ENCODE assay signal across 8 cellular contexts in genomic region chr2:156437876-156438410, GRCh38. TPM values are rescaled to one million over a fixed set of nuclear protein-coding genes. Genes with fewer than 3 reads are reported as not detected.
DNase-seq lines count a peak whose midpoint lies in the region; ATAC-seq and TF ChIP-seq lines count a peak whose summit lies in the region.
"Had no signal": no experiment of that assay in that cellular context is flagged by ENCODE, and none has a peak within 500 bp of the region (broad histone marks: within the 10 kb centered on the region; RNA-seq: fewer than 3 reads in every experiment).

No MANE protein-coding gene starts in this region.

- peaks cover 55% of the 10 kb centered on the region for H3K4me1 Mint-ChIP-seq in HFFc6 (ENCODE audit: low read depth)
- H3K4me1 Mint-ChIP-seq in activated CD4-positive, alpha-beta memory T cell treated with anti-CD3 and anti-CD28 coated beads, Interleukin-2, amount 10 ng/mL, durations not matched to agents 7 days and 5 days: peaks cover 34% of the 10 kb centered on the region
- H3K4me1 Mint-ChIP-seq in stimulated activated naive CD8-positive, alpha-beta T cell treated with anti-CD3 and anti-CD28 coated beads, Interleukin-15, amount 100 ng/mL, for 72 hours: peaks cover 48% of the 10 kb centered on the region

- H3K27ac ChIP-seq in foreskin keratinocyte: peak overlapping the region; percentile 67

- ATAC-seq in foreskin keratinocyte (peak; percentile 86), HG03045 (IDR thresholded peaks at IDR 0.05; ENCODE audit: unreplicated experiment) (no peak), GM19452 (IDR thresholded peaks at IDR 0.05; ENCODE audit: unreplicated experiment) (no peak)
- ATAC-seq in stimulated activated naive CD8-positive, alpha-beta T cell treated with anti-CD3 and anti-CD28 coated beads, Interleukin-15, amount 100 ng/mL, for 72 hours: no peak
- ATAC-seq: Panc1 had no signal

- no peaks in the 10 kb centered on the region for H3K27me3 ChIP-seq in foreskin keratinocyte

- peaks cover 25% of the 10 kb centered on the region for H3K36me3 Mint-ChIP-seq in HFFc6 (ENCODE audit: low read depth)
- peaks cover 22% of the 10 kb centered on the region for H3K36me3 Mint-ChIP-seq in activated CD4-positive, alpha-beta memory T cell treated with anti-CD3 and anti-CD28 coated beads, Interleukin-2, amount 10 ng/mL, durations not matched to agents 7 days and 5 days (ENCODE audit: low read depth)

- no peaks in the 10 kb centered on the region for H3K9me3 Mint-ChIP-seq in HFFc6
- no peaks in the 10 kb centered on the region for H3K9me3 Mint-ChIP-seq in activated CD4-positive, alpha-beta memory T cell treated with anti-CD3 and anti-CD28 coated beads, Interleukin-2, amount 10 ng/mL, durations not matched to agents 7 days and 5 days
- no peaks in the 10 kb centered on the region for H3K9me3 Mint-ChIP-seq in stimulated activated naive CD8-positive, alpha-beta T cell treated with anti-CD3 and anti-CD28 coated beads, Interleukin-15, amount 100 ng/mL, for 72 hours

- CTCF ChIA-PET in activated CD4-positive, alpha-beta memory T cell treated with anti-CD3 and anti-CD28 coated beads, Interleukin-2, amount 10 ng/mL, durations not matched to agents 7 days and 5 days (lab: Charles Lee): interaction anchor here (0.8 to 2.7 kb wide), 8 partner anchors 9 to 151 kb away, joined by 3 to 10 read pairs (median 3); no protein-coding TSS in a partner anchor

- peak overlapping the region; percentile 97 for H3K27ac Mint-ChIP-seq in HFFc6
- no peak overlapping the region for H3K27ac Mint-ChIP-seq in activated CD4-positive, alpha-beta memory T cell treated with anti-CD3 and anti-CD28 coated beads, Interleukin-2, amount 10 ng/mL, durations not matched to agents 7 days and 5 days
- peak overlapping the region; percentile 49 to 66 for H3K27ac Mint-ChIP-seq in stimulated activated naive CD8-positive, alpha-beta T cell treated with anti-CD3 and anti-CD28 coated beads, Interleukin-15, amount 100 ng/mL, for 72 hours

- POLR2A ChIA-PET in activated CD4-positive, alpha-beta memory T cell treated with anti-CD3 and anti-CD28 coated beads, Interleukin-2, amount 10 ng/mL, durations not matched to agents 7 days and 5 days (lab: Charles Lee): interaction anchor here (1.4 to 3.2 kb wide), 4 partner anchors 13 to 107 kb away, joined by 3 to 31 read pairs (median 8); no protein-coding TSS in a partner anchor

- peaks cover 13% of the 10 kb centered on the region for H3K4me1 ChIP-seq in foreskin keratinocyte

- H3K4me3 Mint-ChIP-seq in HFFc6: peak overlapping the region; percentile 99
- peak overlapping the region; percentile 89 for H3K4me3 Mint-ChIP-seq in activated CD4-positive, alpha-beta memory T cell treated with anti-CD3 and anti-CD28 coated beads, Interleukin-2, amount 10 ng/mL, durations not matched to agents 7 days and 5 days
- peak overlapping the region; percentile 91 to 99 for H3K4me3 Mint-ChIP-seq in stimulated activated naive CD8-positive, alpha-beta T cell treated with anti-CD3 and anti-CD28 coated beads, Interleukin-15, amount 100 ng/mL, for 72 hours

- TF ChIP-seq CTCF in HFFc6 (IDR thresholded peaks at IDR 0.05): no peak
- TF ChIP-seq CTCF in foreskin keratinocyte (conservative IDR thresholded peaks at IDR 0.05): no peak

- DNase-seq in HFFc6: peak; percentile 51
- DNase-seq in activated CD4-positive, alpha-beta memory T cell treated with anti-CD3 and anti-CD28 coated beads, Interleukin-2, amount 10 ng/mL, durations not matched to agents 7 days and 5 days: no peak
- DNase-seq in foreskin keratinocyte: peak; percentile 92 to 97
- DNase-seq in stimulated activated naive CD8-positive, alpha-beta T cell treated with anti-CD3 and anti-CD28 coated beads, Interleukin-15, amount 100 ng/mL, for 72 hours: no peak
- DNase-seq in cerebellar nuclear complex (lab: John Stamatoyannopoulos, UW): no peak

- peaks cover 2% of the 10 kb centered on the region for H3K27me3 Mint-ChIP-seq in HFFc6 (ENCODE audit: insufficient read depth)
- H3K27me3 Mint-ChIP-seq in activated CD4-positive, alpha-beta memory T cell treated with anti-CD3 and anti-CD28 coated beads, Interleukin-2, amount 10 ng/mL, durations not matched to agents 7 days and 5 days: no peaks in the 10 kb centered on the region
- no peaks in the 10 kb centered on the region for H3K27me3 Mint-ChIP-seq in stimulated activated naive CD8-positive, alpha-beta T cell treated with anti-CD3 and anti-CD28 coated beads, Interleukin-15, amount 100 ng/mL, for 72 hours

RNA-seq across cellular contexts. Expression of gene GPD2, which starts 1.8 kb away (rescaled TPM):
- total RNA-seq in HFFc6 (2021; fragmentation: NEBNext Ultra II Directional; extraction: Animal tissue kit (Norgen Biotek cat#: 25700)): 10 to 100 TPM; 44.4 to 69.8 (median 55.7) TPM
- 10 to 100 TPM; 20.5 to 27.3 TPM for total RNA-seq in activated CD4-positive, alpha-beta memory T cell treated with anti-CD3 and anti-CD28 coated beads, Interleukin-2, amount 10 ng/mL, durations not matched to agents 7 days and 5 days
- 55.8 and 66.5 TPM in 2 replicates for total RNA-seq in foreskin keratinocyte
- 7.4 and 11.6 TPM in 2 replicates for polyA plus RNA-seq in foreskin keratinocyte

Comparison
In these comparisons a context has a peak if more than half of its experiments do, and no peak if none do; other contexts are left out.
1. DNase-seq: peak in HFFc6 (single experiment) and foreskin keratinocyte (2 of 2); none in activated CD4-positive, alpha-beta memory T cell treated with anti-CD3 and anti-CD28 coated beads, Interleukin-2, amount 10 ng/mL, durations not matched to agents 7 days and 5 days (single experiment), stimulated activated naive CD8-positive, alpha-beta T cell treated with anti-CD3 and anti-CD28 coated beads, Interleukin-15, amount 100 ng/mL, for 72 hours (0 of 2) and cerebellar nuclear complex (0 of 2).
2. Peak in every context shown above with its lines, with median percentiles within 50 percentile points of each other: H3K4me3 Mint-ChIP-seq.